ENCODE assay signal across 9 cellular contexts in the genomic region with DNA sequence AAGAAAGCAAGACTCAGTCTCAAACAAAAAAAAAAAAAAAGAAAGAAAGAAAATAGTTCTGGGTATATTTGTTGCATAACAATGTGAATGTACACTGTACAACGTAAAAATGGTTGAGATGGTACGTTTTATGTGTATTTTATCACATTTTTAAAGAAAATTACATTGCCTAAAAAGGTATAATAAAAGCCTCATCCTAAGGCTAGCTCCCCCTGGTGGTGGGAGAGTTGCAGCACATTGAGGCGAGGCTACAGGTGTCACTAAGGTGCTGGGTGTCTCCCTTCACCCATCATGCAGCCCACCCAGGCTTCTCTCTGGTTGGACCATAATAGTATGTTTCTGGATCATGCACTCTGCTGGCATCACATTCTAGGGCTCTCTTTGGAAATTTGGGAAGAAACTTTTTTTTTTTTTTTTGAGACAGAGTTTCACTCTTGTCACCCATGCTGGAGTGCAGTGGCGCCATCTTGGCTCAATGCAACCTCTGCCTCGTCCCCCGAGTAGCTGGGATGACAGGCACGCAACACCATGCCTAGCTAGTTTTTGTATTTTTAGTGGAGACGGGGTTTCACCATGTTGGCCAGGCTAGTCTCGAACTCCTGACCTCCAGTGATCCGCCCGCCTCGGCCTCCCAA. TPM values are rescaled to one million over a fixed set of nuclear protein-coding genes. Genes with fewer than 3 reads are reported as not detected.
A peak's percentile ranks its signal among the peaks of the same experiment; 100 is the strongest.
DNase-seq lines count a peak whose midpoint lies in the region; ATAC-seq and TF ChIP-seq lines count a peak whose summit lies in the region.
"Had no signal": no experiment of that assay in that cellular context is flagged by ENCODE, and none has a peak within 500 bp of the region (broad histone marks: within the 10 kb centered on the region; RNA-seq: fewer than 3 reads in every experiment).

No MANE protein-coding gene starts in this region.

- no peaks in the 10 kb centered on the region for H3K4me1 ChIP-seq in mucosa of descending colon (ENCODE audit: low read depth)

- no peak overlapping the region for H3K4me3 ChIP-seq in mucosa of descending colon
- H3K4me3 ChIP-seq: BLaER1 treated with 17β-estradiol and CSF1 and Interleukin-3, amounts not matched to agents 10 nM and 100 nM had no signal

- H3K36me3 Mint-ChIP-seq in activated CD4-positive, alpha-beta T cell treated with anti-CD3 and anti-CD28 coated beads, Interleukin-2, amount 10 ng/mL, durations not matched to agents 24 days and 14 days (ENCODE audit: low read depth), result no peaks in the 10 kb centered on the region

- peak overlapping the region; percentile 44 for H3K27ac Mint-ChIP-seq in activated CD4-positive, alpha-beta T cell treated with anti-CD3 and anti-CD28 coated beads, Interleukin-2, amount 10 ng/mL, durations not matched to agents 24 days and 14 days

- no peaks in the 10 kb centered on the region for H3K36me3 ChIP-seq in mucosa of descending colon (ENCODE audit: low read depth)
- H3K36me3 ChIP-seq: BLaER1 treated with 17β-estradiol and CSF1 and Interleukin-3, amounts not matched to agents 10 nM and 100 nM had no signal

- TF ChIP-seq CTCF in mucosa of descending colon (IDR thresholded peaks at IDR 0.05), result peak; percentile 76

- no peaks in the 10 kb centered on the region for H3K9me3 ChIP-seq in mucosa of descending colon
- H3K9me3 ChIP-seq: BLaER1 treated with 17β-estradiol and CSF1 and Interleukin-3, amounts not matched to agents 10 nM and 100 nM had no signal

- H3K4me3 Mint-ChIP-seq in activated CD4-positive, alpha-beta T cell treated with anti-CD3 and anti-CD28 coated beads, Interleukin-2, amount 10 ng/mL, durations not matched to agents 24 days and 14 days, result no peak overlapping the region

- peaks cover 9% of the 10 kb centered on the region for H3K27me3 Mint-ChIP-seq in activated CD4-positive, alpha-beta T cell treated with anti-CD3 and anti-CD28 coated beads, Interleukin-2, amount 10 ng/mL, durations not matched to agents 24 days and 14 days

- ATAC-seq in mucosa of descending colon, result peak; percentile 85

- intact Hi-C loops in activated CD4-positive, alpha-beta T cell treated with anti-CD3 and anti-CD28 coated beads, Interleukin-2, amount 10 ng/mL, durations not matched to agents 24 days and 14 days (cut with micrococcal nuclease), result loop anchor here (1.0 kb wide), 1 partner anchor 219 kb away; no protein-coding TSS in a partner anchor
- intact Hi-C loops in mucosa of descending colon (cut with DNase I, micrococcal nuclease), result no loop called here

- H3K4me1 Mint-ChIP-seq in activated CD4-positive, alpha-beta T cell treated with anti-CD3 and anti-CD28 coated beads, Interleukin-2, amount 10 ng/mL, durations not matched to agents 24 days and 14 days, result peaks cover 6% of the 10 kb centered on the region

- H3K9me3 Mint-ChIP-seq in activated CD4-positive, alpha-beta T cell treated with anti-CD3 and anti-CD28 coated beads, Interleukin-2, amount 10 ng/mL, durations not matched to agents 24 days and 14 days, result no peaks in the 10 kb centered on the region

- DNase-seq in NCI-H1092 treated with DMSO at 0.1 percent for 48 hours (lab: John Stamatoyannopoulos, UW) (peak; percentile 14), NCI-H1092 (lab: John Stamatoyannopoulos, UW) (no peak), NAMALWA (ENCODE audit: low spot score) (peak; percentile 89), dermis microvascular lymphatic vessel endothelial cell (ENCODE audit: low read depth in 2 of 2) (peak; percentile 38 to 68), mucosa of descending colon (peak; percentile 68 to 93 (median 77)), DMS79 (lab: John Stamatoyannopoulos, UW) (no peak)
- DNase-seq in activated CD4-positive, alpha-beta T cell treated with anti-CD3 and anti-CD28 coated beads, Interleukin-2, amount 10 ng/mL, durations not matched to agents 24 days and 14 days, result peak; percentile 95
- DNase-seq in stimulated activated CD8-positive, alpha-beta memory T cell treated with anti-CD3 and anti-CD28 coated beads, Interleukin-7, amount 100 ng/mL, for 4 hours (ENCODE audit: low read depth in 2 of 2), result peak; percentile 56 to 75

RNA-seq across cellular contexts. Expression of a gene that starts 12.4 kb away (rescaled TPM):
- 163 TPM in 2 replicates for total RNA-seq in activated CD4-positive, alpha-beta T cell treated with anti-CD3 and anti-CD28 coated beads, Interleukin-2, amount 10 ng/mL, durations not matched to agents 24 days and 14 days
- total RNA-seq in dermis microvascular lymphatic vessel endothelial cell, result 126 and 278 TPM in 2 replicates
- total RNA-seq in mucosa of descending colon, result 100 to 1,000 TPM; 214 to 330 (median 320) TPM

Comparison
In these comparisons a context has a peak if more than half of its experiments do, and no peak if none do; other contexts are left out.
1. DNase-seq: peak in NCI-H1092 treated with DMSO at 0.1 percent for 48 hours (single experiment), NAMALWA (single experiment), activated CD4-positive, alpha-beta T cell treated with anti-CD3 and anti-CD28 coated beads, Interleukin-2, amount 10 ng/mL, durations not matched to agents 24 days and 14 days (single experiment), dermis microvascular lymphatic vessel endothelial cell (2 of 2), mucosa of descending colon (3 of 3) and stimulated activated CD8-positive, alpha-beta memory T cell treated with anti-CD3 and anti-CD28 coated beads, Interleukin-7, amount 100 ng/mL, for 4 hours (2 of 2); none in NCI-H1092 (single experiment) and DMS79 (single experiment).